8 cellular contexts compared by ENCODE assay signal in genomic region chr10:80453715-80454525, GRCh38. TPM values are rescaled to one million over a fixed set of nuclear protein-coding genes. Genes with fewer than 3 reads are reported as not detected.
A peak's percentile ranks its signal among the peaks of the same experiment; 100 is the strongest.
DNase-seq lines count a peak whose midpoint lies in the region; ATAC-seq, FAIRE-seq and TF ChIP-seq lines count a peak whose summit lies in the region.

TSS of gene TSPAN14 (plus strand) at chr10:80454310. CDS start at chr10:80489234, 34,924 bp downstream.

- ATAC-seq in gastroesophageal sphincter = peak; percentile 94

- WGBS in gastroesophageal sphincter (ENCODE audit: low coverage in 1 of 2), 2 donors = 1% methylated on average over 12 of the region's 107 CpGs; no CpG with 5 or more reads in 1 of the 2 donors
- WGBS in testis, 2 donors = 1% methylated on average over 17 to 53 of the region's 107 CpGs

- H3K27ac ChIP-seq in SK-N-MC = peak within 1 kb of the TSS; percentile 67
- peak within 1 kb of the TSS; percentile 85 to 99 (median 96) for H3K27ac ChIP-seq in gastroesophageal sphincter
- peak within 1 kb of the TSS; percentile 97 for H3K27ac ChIP-seq in neutrophil
- H3K27ac ChIP-seq in testis = peak within 1 kb of the TSS; percentile 97 to 98

- peak within 1 kb of the TSS; percentile 81 for H3K9ac ChIP-seq in SK-N-MC (ENCODE audit: insufficient read length)

- H3K9me3 ChIP-seq in SK-N-MC (ENCODE audit: low read depth, low read length) (no peaks in the 10 kb centered on the region), gastroesophageal sphincter (no peaks in the 10 kb centered on the region), neutrophil (no peaks in the 10 kb centered on the region), testis (no peaks in the 10 kb centered on the region)

- H3K4me3 ChIP-seq in SK-N-MC = peak within 1 kb of the TSS; percentile 79
- H3K4me3 ChIP-seq in gastroesophageal sphincter = peak within 1 kb of the TSS; percentile 75 to 96
- peak within 1 kb of the TSS; percentile 64 to 80 for H3K4me3 ChIP-seq in neutrophil (ENCODE audit: low read depth in 1 of 2, low read length in 1 of 2)
- peak within 1 kb of the TSS; percentile 82 to 92 for H3K4me3 ChIP-seq in testis

- H3K4me1 ChIP-seq in gastroesophageal sphincter = peaks cover 0 to 55% (median 29%) of the 10 kb centered on the region in 3 donors
- H3K4me1 ChIP-seq in neutrophil (ENCODE audit: control insufficient read depth in 1 of 2, insufficient read depth in 1 of 2, low read depth in 1 of 2, low read length in 1 of 2) = peaks cover 51 to 55% of the 10 kb centered on the region in 2 experiments
- peaks cover 35% of the 10 kb centered on the region for H3K4me1 ChIP-seq in testis

- no peak for TF ChIP-seq CTCF in D721Med (IDR thresholded peaks at IDR 0.05; ENCODE audit: insufficient read depth, missing control alignments)
- no peak for TF ChIP-seq CTCF in GM20000 (IDR thresholded peaks at IDR 0.05; ENCODE audit: extremely low read depth, missing control alignments)
- peak in 2 of 4 experiments; percentile 11 to 22 for TF ChIP-seq CTCF in gastroesophageal sphincter (IDR thresholded peaks at IDR 0.05)
- peak; percentile 10 for TF ChIP-seq CTCF in neutrophil (IDR thresholded peaks at IDR 0.05)
- TF ChIP-seq CTCF in testis (IDR thresholded peaks at IDR 0.05) = no peak

- TF ChIP-seq POLR2A in gastroesophageal sphincter (IDR thresholded peaks at IDR 0.05) = peak; percentile 46 to 47
- peak; percentile 6 for TF ChIP-seq POLR2A in testis (IDR thresholded peaks at IDR 0.05)

- H3K27me3 ChIP-seq in gastroesophageal sphincter (no peaks in the 10 kb centered on the region), neutrophil (no peaks in the 10 kb centered on the region), testis (no peaks in the 10 kb centered on the region)

- H3K36me3 ChIP-seq in SK-N-MC (ENCODE audit: insufficient read depth, low read length) (no peaks in the 10 kb centered on the region), gastroesophageal sphincter (no peaks in the 10 kb centered on the region), neutrophil (no peaks in the 10 kb centered on the region), testis (ENCODE audit: low read depth, missing control alignments) (no peaks in the 10 kb centered on the region)

- peak; percentile 88 for DNase-seq in D721Med (ENCODE audit: insufficient read length, low spot score)
- peak; percentile 96 for DNase-seq in GM20000 (ENCODE audit: low spot score)
- DNase-seq in HT1080 (ENCODE audit: low read depth) = peak; percentile 59
- DNase-seq in SK-N-MC (ENCODE audit: low read depth, low spot score) = no peak
- DNase-seq in activated naive CD4-positive, alpha-beta T cell treated with anti-CD3 and anti-CD28 coated beads, Interleukin-2, amount 50 U/mL, for 16 hours = peak; percentile 68
- peak; percentile 86 for DNase-seq in testis

- TF ChIP-seq EP300 in gastroesophageal sphincter (IDR thresholded peaks at IDR 0.05) = no peak

- FAIRE-seq in D721Med (lab: Jason Lieb, UNC) = no peak

- intact Hi-C loops in testis (cut with DNase I; ENCODE audit: low total_unique reads) = loop anchor here (5.0 kb wide), 1 partner anchor 48 kb away; no protein-coding TSS in a partner anchor

RNA-seq across cellular contexts. Expression of gene TSPAN14, which starts in this region (rescaled TPM):
- 26.8 and 43.1 TPM in 2 replicates for total RNA-seq in HT1080 (2014; rRNA removed; shearing (Covaris generic))
- polyA plus RNA-seq in HT1080 (2015; cell fraction: cytosol; rRNA removed) = 103 and 107 TPM in 2 replicates
- 81.8 and 97.5 TPM in 2 replicates for polyA plus RNA-seq in HT1080 (2015; cell fraction: nucleus; rRNA removed)
- total RNA-seq in gastroesophageal sphincter (10 to 100 TPM; 23.3 to 52.4 (median 37.1) TPM), testis (10 to 100 TPM; 61.4 to 64.6 TPM)
- polyA plus RNA-seq in testis (ENCODE audit: insufficient read depth, low read depth, low replicate concordance) = 59.1 TPM
